1 cellular context compared by ENCODE assay signal in the genomic region with DNA sequence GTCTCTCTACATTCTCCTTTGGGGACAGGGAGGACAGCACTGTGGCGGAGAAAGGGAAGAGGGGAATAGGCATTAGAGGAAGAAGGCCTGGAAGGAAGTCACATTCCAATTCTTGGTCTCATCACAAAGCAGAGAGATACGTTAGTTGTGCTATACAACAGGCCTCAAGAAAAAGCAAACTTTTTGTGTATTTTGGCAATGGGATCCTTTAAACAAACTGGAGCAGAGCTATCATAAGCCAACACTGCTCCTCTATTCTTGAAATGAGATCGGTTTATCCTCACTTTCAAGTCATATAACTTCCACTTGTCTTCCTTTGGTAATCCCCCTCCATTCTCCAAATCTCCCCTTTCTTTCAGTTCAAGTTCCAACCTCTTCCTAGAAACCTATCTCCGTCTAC.
TF ChIP-seq lines count a peak whose summit lies in the region.

No MANE protein-coding gene starts in this region.

TF ChIP-seq in HepG2, 621 proteins besides CTCF, POLR2A, EP300 and RAD21:
- TF ChIP-seq TFE3 (CRISPR knock-in tag; IDR thresholded peaks at IDR 0.05) (no peak), PRPF4 (IDR thresholded peaks at IDR 0.05; ENCODE audit: low read depth, low read length, poor library complexity, severe bottlenecking) (no peak), ZNF547 (CRISPR knock-in tag; IDR thresholded peaks at IDR 0.05) (no peak)
- TF ChIP-seq, protein P1, sequence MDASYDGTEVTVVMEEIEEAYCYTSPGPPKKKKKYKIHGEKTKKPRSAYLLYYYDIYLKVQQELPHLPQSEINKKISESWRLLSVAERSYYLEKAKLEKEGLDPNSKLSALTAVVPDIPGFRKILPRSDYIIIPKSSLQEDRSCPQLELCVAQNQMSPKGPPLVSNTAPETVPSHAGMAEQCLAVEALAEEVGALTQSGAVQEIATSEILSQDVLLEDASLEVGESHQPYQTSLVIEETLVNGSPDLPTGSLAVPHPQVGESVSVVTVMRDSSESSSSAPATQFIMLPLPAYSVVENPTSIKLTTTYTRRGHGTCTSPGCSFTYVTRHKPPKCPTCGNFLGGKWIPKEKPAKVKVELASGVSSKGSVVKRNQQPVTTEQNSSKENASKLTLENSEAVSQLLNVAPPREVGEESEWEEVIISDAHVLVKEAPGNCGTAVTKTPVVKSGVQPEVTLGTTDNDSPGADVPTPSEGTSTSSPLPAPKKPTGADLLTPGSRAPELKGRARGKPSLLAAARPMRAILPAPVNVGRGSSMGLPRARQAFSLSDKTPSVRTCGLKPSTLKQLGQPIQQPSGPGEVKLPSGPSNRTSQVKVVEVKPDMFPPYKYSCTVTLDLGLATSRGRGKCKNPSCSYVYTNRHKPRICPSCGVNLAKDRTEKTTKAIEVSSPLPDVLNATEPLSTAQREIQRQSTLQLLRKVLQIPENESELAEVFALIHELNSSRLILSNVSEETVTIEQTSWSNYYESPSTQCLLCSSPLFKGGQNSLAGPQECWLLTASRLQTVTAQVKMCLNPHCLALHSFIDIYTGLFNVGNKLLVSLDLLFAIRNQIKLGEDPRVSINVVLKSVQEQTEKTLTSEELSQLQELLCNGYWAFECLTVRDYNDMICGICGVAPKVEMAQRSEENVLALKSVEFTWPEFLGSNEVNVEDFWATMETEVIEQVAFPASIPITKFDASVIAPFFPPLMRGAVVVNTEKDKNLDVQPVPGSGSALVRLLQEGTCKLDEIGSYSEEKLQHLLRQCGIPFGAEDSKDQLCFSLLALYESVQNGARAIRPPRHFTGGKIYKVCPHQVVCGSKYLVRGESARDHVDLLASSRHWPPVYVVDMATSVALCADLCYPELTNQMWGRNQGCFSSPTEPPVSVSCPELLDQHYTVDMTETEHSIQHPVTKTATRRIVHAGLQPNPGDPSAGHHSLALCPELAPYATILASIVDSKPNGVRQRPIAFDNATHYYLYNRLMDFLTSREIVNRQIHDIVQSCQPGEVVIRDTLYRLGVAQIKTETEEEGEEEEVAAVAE (CRISPR knock-in tag; IDR thresholded peaks at IDR 0.05; ENCODE audit: borderline replicate concordance) = 0 out of 2 replicates have a peak, but pooled peaks have one; percentile 7
